10 cellular contexts compared by ENCODE assay signal in genomic region chr3:32313723-32314473, GRCh38.
DNase-seq lines count a peak whose midpoint lies in the region.
"Had no signal": no experiment of that assay in that cellular context is flagged by ENCODE, and none has a peak within 500 bp of the region (broad histone marks: within the 10 kb centered on the region; RNA-seq: fewer than 3 reads in every experiment).

No MANE protein-coding gene starts in this region.

- peak; percentile 20 for DNase-seq in stimulated activated CD4-positive, alpha-beta T cell treated with anti-CD3 and anti-CD28 coated beads, Interleukin-12 subunit alpha, Interleukin-12 subunit beta, amount 100 ng/mL, for 4 hours
- no peak for DNase-seq in stimulated activated CD4-positive, alpha-beta T cell treated with anti-CD3 and anti-CD28 coated beads, Interleukin-4, amount 100 ng/mL, for 1 hour
- peak; percentile 10 for DNase-seq in activated T-helper 1 cell treated with anti-CD3 and anti-CD28 coated beads, Interleukin-12 subunit alpha, Interleukin-12 subunit beta, Interleukin-2, Interleukin-4 antibody, amounts not matched to agents 30 ng/mL and 10 ng/mL and 1 ng/mL, durations not matched to agents 14 hours and 24 hours and 36 hours (ENCODE audit: low spot score)
- DNase-seq in islet precursor cell (peak; percentile 73), NOMO-1 treated with dmso at 0.1 percent for 144 hours (lab: John Stamatoyannopoulos, UW; ENCODE audit: unreplicated experiment) (no peak), posterior vena cava (ENCODE audit: low spot score) (no peak), NCI-H1417 treated with DMSO at 0.1 percent for 48 hours (lab: John Stamatoyannopoulos, UW) (no peak), SIG-M5 (lab: John Stamatoyannopoulos, UW) (no peak)

- peak overlapping the region; percentile 69 for H3K4me3 Mint-ChIP-seq in activated T-helper 1 cell treated with anti-CD3 and anti-CD28 coated beads, Interleukin-12 subunit alpha, Interleukin-12 subunit beta, Interleukin-2, Interleukin-4 antibody, amounts not matched to agents 30 ng/mL and 10 ng/mL and 1 ng/mL, durations not matched to agents 14 hours and 24 hours and 36 hours
- H3K4me3 Mint-ChIP-seq: central memory CD8-positive, alpha-beta T cell; memory B cell had no signal

- H3K36me3 Mint-ChIP-seq in activated T-helper 1 cell treated with anti-CD3 and anti-CD28 coated beads, Interleukin-12 subunit alpha, Interleukin-12 subunit beta, Interleukin-2, Interleukin-4 antibody, amounts not matched to agents 30 ng/mL and 10 ng/mL and 1 ng/mL, durations not matched to agents 14 hours and 24 hours and 36 hours (ENCODE audit: low read depth), result peaks cover 3% of the 10 kb centered on the region
- H3K36me3 Mint-ChIP-seq: memory B cell had no signal

- H3K9me3 Mint-ChIP-seq in activated T-helper 1 cell treated with anti-CD3 and anti-CD28 coated beads, Interleukin-12 subunit alpha, Interleukin-12 subunit beta, Interleukin-2, Interleukin-4 antibody, amounts not matched to agents 30 ng/mL and 10 ng/mL and 1 ng/mL, durations not matched to agents 14 hours and 24 hours and 36 hours, result no peaks in the 10 kb centered on the region
- H3K9me3 Mint-ChIP-seq: central memory CD8-positive, alpha-beta T cell; memory B cell had no signal

- no peaks in the 10 kb centered on the region for H3K27me3 Mint-ChIP-seq in activated T-helper 1 cell treated with anti-CD3 and anti-CD28 coated beads, Interleukin-12 subunit alpha, Interleukin-12 subunit beta, Interleukin-2, Interleukin-4 antibody, amounts not matched to agents 30 ng/mL and 10 ng/mL and 1 ng/mL, durations not matched to agents 14 hours and 24 hours and 36 hours (ENCODE audit: insufficient read depth)
- H3K27me3 Mint-ChIP-seq: central memory CD8-positive, alpha-beta T cell; memory B cell had no signal

- intact Hi-C loops in activated T-helper 1 cell treated with anti-CD3 and anti-CD28 coated beads, Interleukin-12 subunit alpha, Interleukin-12 subunit beta, Interleukin-2, Interleukin-4 antibody, amounts not matched to agents 30 ng/mL and 10 ng/mL and 1 ng/mL, durations not matched to agents 14 hours and 24 hours and 36 hours (cut with micrococcal nuclease), result loop anchor here (1.0 to 5.0 kb wide), 4 partner anchors 11 to 63 kb away; no protein-coding TSS in a partner anchor
- intact Hi-C loops in posterior vena cava (cut with DNase I), result no loop called here

- H3K27ac Mint-ChIP-seq in activated T-helper 1 cell treated with anti-CD3 and anti-CD28 coated beads, Interleukin-12 subunit alpha, Interleukin-12 subunit beta, Interleukin-2, Interleukin-4 antibody, amounts not matched to agents 30 ng/mL and 10 ng/mL and 1 ng/mL, durations not matched to agents 14 hours and 24 hours and 36 hours, result peak overlapping the region; percentile 78
- H3K27ac Mint-ChIP-seq: memory B cell had no signal

- peaks cover 45% of the 10 kb centered on the region for H3K4me1 Mint-ChIP-seq in activated T-helper 1 cell treated with anti-CD3 and anti-CD28 coated beads, Interleukin-12 subunit alpha, Interleukin-12 subunit beta, Interleukin-2, Interleukin-4 antibody, amounts not matched to agents 30 ng/mL and 10 ng/mL and 1 ng/mL, durations not matched to agents 14 hours and 24 hours and 36 hours (ENCODE audit: low read depth)

Comparison
In these comparisons a context has a peak if more than half of its experiments do, and no peak if none do; other contexts are left out.
1. DNase-seq: peak in stimulated activated CD4-positive, alpha-beta T cell treated with anti-CD3 and anti-CD28 coated beads, Interleukin-12 subunit alpha, Interleukin-12 subunit beta, amount 100 ng/mL, for 4 hours (single experiment), activated T-helper 1 cell treated with anti-CD3 and anti-CD28 coated beads, Interleukin-12 subunit alpha, Interleukin-12 subunit beta, Interleukin-2, Interleukin-4 antibody, amounts not matched to agents 30 ng/mL and 10 ng/mL and 1 ng/mL, durations not matched to agents 14 hours and 24 hours and 36 hours (single experiment) and islet precursor cell (single experiment); none in stimulated activated CD4-positive, alpha-beta T cell treated with anti-CD3 and anti-CD28 coated beads, Interleukin-4, amount 100 ng/mL, for 1 hour (single experiment), NOMO-1 treated with dmso at 0.1 percent for 144 hours (single experiment), posterior vena cava (single experiment), NCI-H1417 treated with DMSO at 0.1 percent for 48 hours (single experiment) and SIG-M5 (single experiment).